ENCODE assay signal across 15 cellular contexts in the genomic region with DNA sequence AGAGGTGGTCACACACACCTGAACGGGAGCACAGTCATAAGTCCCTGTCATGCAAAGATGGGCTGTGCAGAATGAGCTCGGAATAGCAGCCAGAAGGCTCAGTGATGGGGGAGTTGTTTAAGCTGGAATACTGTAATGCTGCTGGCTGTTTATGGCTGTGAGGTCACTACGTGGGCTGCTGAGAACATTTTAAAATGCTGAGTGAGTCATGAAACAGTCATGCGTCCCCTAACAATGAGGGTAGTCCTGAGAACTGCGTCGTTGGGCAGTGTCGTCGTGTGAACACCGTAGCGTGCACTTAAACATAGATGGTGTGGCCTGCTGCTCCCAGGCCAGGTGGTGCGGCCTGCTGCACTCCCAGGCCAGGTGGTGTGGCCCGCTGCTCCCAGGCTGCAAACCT. TPM values are rescaled to one million over a fixed set of nuclear protein-coding genes. Genes with fewer than 3 reads are reported as not detected.
DNase-seq lines count a peak whose midpoint lies in the region; ATAC-seq, FAIRE-seq and TF ChIP-seq lines count a peak whose summit lies in the region.
"Had no signal": no experiment of that assay in that cellular context is flagged by ENCODE, and none has a peak within 500 bp of the region (broad histone marks: within the 10 kb centered on the region; RNA-seq: fewer than 3 reads in every experiment).

No MANE protein-coding gene starts in this region.

- H3K18ac ChIP-seq in mesenchymal stem cell (ENCODE audit: low read depth in 1 of 2, low read length in 2 of 2): no peak overlapping the region

- H3K27ac ChIP-seq in ACC112 (ENCODE audit: low read depth, low read length): peak overlapping the region; percentile 49; the same call in 1 of the 2 replicates
- H3K27ac ChIP-seq in mesenchymal stem cell (ENCODE audit: low read length, poor library complexity, severe bottlenecking): peak overlapping the region; percentile 45
- H3K27ac ChIP-seq: psoas muscle, transverse colon had no signal

- H3K4me2 ChIP-seq in mesenchymal stem cell (ENCODE audit: low read length, poor library complexity, severe bottlenecking): no peak overlapping the region

- WGBS in mesenchymal stem cell: 21% methylated on average over 12 of the region's 12 CpGs

- H2BK120ac ChIP-seq in mesenchymal stem cell (ENCODE audit: low read depth, low read length): no peak overlapping the region

- H2BK15ac ChIP-seq in mesenchymal stem cell (ENCODE audit: low read depth, poor library complexity, severe bottlenecking): no peak overlapping the region

- peak overlapping the region in 1 of 2 experiments; percentile 66 for H3K4ac ChIP-seq in mesenchymal stem cell (ENCODE audit: low read depth in 1 of 2, low read length in 2 of 2)

- H4K91ac ChIP-seq in mesenchymal stem cell (ENCODE audit: low read length): no peak overlapping the region

- H2BK5ac ChIP-seq in mesenchymal stem cell (ENCODE audit: low read depth, low read length, poor library complexity, severe bottlenecking): no peak overlapping the region

- TF ChIP-seq CTCF in bronchial epithelial cell (IDR thresholded peaks at IDR 0.05; ENCODE audit: insufficient read depth, low read length, severe bottlenecking): no peak

- no peak overlapping the region for H2BK12ac ChIP-seq in mesenchymal stem cell (ENCODE audit: low read length in 2 of 2)

- H3K4me3 ChIP-seq in ACC112 (ENCODE audit: low read depth, low read length) (no peak overlapping the region), bronchial epithelial cell (ENCODE audit: low read depth, low read length) (no peak overlapping the region), mesenchymal stem cell (ENCODE audit: insufficient read depth in 1 of 2, low read depth in 1 of 2, low read length in 2 of 2) (no peak overlapping the region)
- H3K4me3 ChIP-seq: HAP-1, psoas muscle, transverse colon had no signal

- peak; percentile 81 for FAIRE-seq in HTR-8/SVneo (lab: Jason Lieb, UNC)
- FAIRE-seq in bronchial epithelial cell (lab: Jason Lieb, UNC): no peak

- H3K4me1 ChIP-seq in ACC112 (ENCODE audit: control insufficient read depth, insufficient read depth, low read length, unreplicated experiment): peaks cover 7% of the 10 kb centered on the region
- peaks cover 23% of the 10 kb centered on the region for H3K4me1 ChIP-seq in mesenchymal stem cell (ENCODE audit: control insufficient read depth, insufficient read depth, low read depth, low read length)
- H3K4me1 ChIP-seq: HAP-1 had no signal

- ATAC-seq in GM18868 (IDR thresholded peaks at IDR 0.05; ENCODE audit: unreplicated experiment): no peak
- ATAC-seq: esophagus mucosa, left colon, psoas muscle had no signal

- no peak overlapping the region for H3K23ac ChIP-seq in mesenchymal stem cell (ENCODE audit: low read length in 2 of 2)

- H3K27me3 ChIP-seq in ACC112 (ENCODE audit: insufficient read depth, low read length) (no peaks in the 10 kb centered on the region), bronchial epithelial cell (ENCODE audit: control insufficient read depth, insufficient read depth, low read length) (no peaks in the 10 kb centered on the region), mesenchymal stem cell (ENCODE audit: control insufficient read depth in 1 of 2, insufficient read depth in 1 of 2, low read length in 2 of 2) (no peaks in the 10 kb centered on the region)
- H3K27me3 ChIP-seq: transverse colon had no signal

- peak overlapping the region; percentile 89 for H4K8ac ChIP-seq in mesenchymal stem cell (ENCODE audit: low read length)

- H3K14ac ChIP-seq in mesenchymal stem cell (ENCODE audit: low read length in 2 of 2): peak overlapping the region in 1 of 2 experiments; percentile 30

- peak; percentile 56 for DNase-seq in HTR-8/SVneo (ENCODE audit: insufficient read length, low spot score)
- DNase-seq in bronchial epithelial cell (ENCODE audit: low read depth): peak; percentile 54
- DNase-seq in mesenchymal stem cell: peak; percentile 94
- DNase-seq in NCI-H1694 treated with DMSO at 0.1 percent for 48 hours (lab: John Stamatoyannopoulos, UW): no peak
- no peak for DNase-seq in mucosa of gallbladder (ENCODE audit: low spot score)
- DNase-seq in activated T-cell treated with anti-CD3 and anti-CD28 coated beads, Interleukin-2, amount 50 U/mL, for 48 hours: no peak
- DNase-seq: left colon, MV-4-11, NCI-H69, psoas muscle, transverse colon had no signal

- no peaks in the 10 kb centered on the region for H3K36me3 ChIP-seq in ACC112 (ENCODE audit: insufficient read depth, low read length)
- peaks cover 4% of the 10 kb centered on the region for H3K36me3 ChIP-seq in bronchial epithelial cell (ENCODE audit: control insufficient read depth, insufficient read depth, low read length)
- peaks cover 4 to 34% of the 10 kb centered on the region in 2 experiments for H3K36me3 ChIP-seq in mesenchymal stem cell (ENCODE audit: control insufficient read depth in 1 of 2, insufficient read depth in 2 of 2, low read depth in 1 of 2, low read length in 2 of 2)
- H3K36me3 ChIP-seq: transverse colon had no signal

- no peaks in the 10 kb centered on the region for H3K9me3 ChIP-seq in mesenchymal stem cell (ENCODE audit: control insufficient read depth, low read length)
- H3K9me3 ChIP-seq: HAP-1, psoas muscle, transverse colon had no signal

- peaks cover 41% of the 10 kb centered on the region for H3K79me1 ChIP-seq in mesenchymal stem cell (replicated peaks; ENCODE audit: low read length, poor library complexity, severe bottlenecking)

- peaks cover 3% of the 10 kb centered on the region for H3K79me2 ChIP-seq in ACC112 (ENCODE audit: control insufficient read depth, insufficient read depth, low read length, unreplicated experiment)

- no peak overlapping the region for H3K9ac ChIP-seq in mesenchymal stem cell (ENCODE audit: low read length)

- H2AFZ ChIP-seq in ACC112 (ENCODE audit: low read length, unreplicated experiment): no peak overlapping the region
- H2AFZ ChIP-seq in mesenchymal stem cell (ENCODE audit: low read depth, low read length): peak overlapping the region; percentile 76

- no peak overlapping the region for H2AK5ac ChIP-seq in mesenchymal stem cell (ENCODE audit: low read length, severe bottlenecking)

RNA-seq across cellular contexts. Expression of a gene that starts 39.7 kb away (rescaled TPM):
- total RNA-seq in bronchial epithelial cell (22.6 and 23.3 TPM in 2 replicates), mucosa of gallbladder (96.5 TPM)
- polyA plus RNA-seq in mesenchymal stem cell (2013, experiment 1 of 2): 21.3 TPM
- polyA plus RNA-seq in mesenchymal stem cell (2013, experiment 2 of 2): 19.9 TPM

RNA-seq across cellular contexts. Expression of a gene that starts 48.3 kb away (rescaled TPM):
- 3.2 and 13.8 TPM in 2 replicates for total RNA-seq in bronchial epithelial cell
- not detected for polyA plus RNA-seq in mesenchymal stem cell (2013, experiment 1 of 2)
- polyA plus RNA-seq in mesenchymal stem cell (2013, experiment 2 of 2): not detected
- not detected for total RNA-seq in mucosa of gallbladder
- total RNA-seq: left colon, transverse colon had no signal

RNA-seq across cellular contexts. Expression of a gene that starts 56.1 kb away (rescaled TPM):
- total RNA-seq in bronchial epithelial cell (3.7 and 4.5 TPM in 2 replicates), mucosa of gallbladder (46.8 TPM)
- 5.0 TPM for polyA plus RNA-seq in mesenchymal stem cell (2013, experiment 1 of 2)
- polyA plus RNA-seq in mesenchymal stem cell (2013, experiment 2 of 2): 5.7 TPM

Comparison
In these comparisons a context has a peak if more than half of its experiments do, and no peak if none do; other contexts are left out.
1. DNase-seq: peak in HTR-8/SVneo (single experiment), bronchial epithelial cell (single experiment) and mesenchymal stem cell (single experiment); none in NCI-H1694 treated with DMSO at 0.1 percent for 48 hours (single experiment), mucosa of gallbladder (single experiment) and activated T-cell treated with anti-CD3 and anti-CD28 coated beads, Interleukin-2, amount 50 U/mL, for 48 hours (0 of 2).